In genomic region chr11:86715611-86716010, GRCh38 we compare ENCODE assay signal across 36 cellular contexts.
"Had no signal": no experiment of that assay in that cellular context is flagged by ENCODE, and none has a peak within 500 bp of the region (broad histone marks: within the 10 kb centered on the region; RNA-seq: fewer than 3 reads in every experiment).

No MANE protein-coding gene starts in this region.

- H3K27me3 ChIP-seq: adrenal gland, MG63, Peyer's patch, SJSA1 had no signal

- H3K4me3 Mint-ChIP-seq: activated CD8-positive, alpha-beta T cell treated with anti-CD3 and anti-CD28 coated beads, Interleukin-2, amount 10 ng/mL, durations not matched to agents 7 days and 5 days; activated T-cell treated with anti-CD3 and anti-CD28 coated beads, Interleukin-2, amount 50 U/mL, for 24 hours; brain had no signal

- ATAC-seq: activated CD8-positive, alpha-beta T cell treated with anti-CD3 and anti-CD28 coated beads, Interleukin-2, amount 10 ng/mL, durations not matched to agents 7 days and 5 days; activated naive CD4-positive, alpha-beta T cell treated with anti-CD3 and anti-CD28 coated beads, Interleukin-2, amount 50 U/mL, for 72 hours; PC-3 had no signal

- H3K4me3 ChIP-seq: adrenal gland, MG63, Peyer's patch, SJSA1 had no signal

- H3K9me3 Mint-ChIP-seq: activated T-helper 2 cell treated with anti-CD3 and anti-CD28 coated beads, Interferon-gamma antibody, Interleukin-2, Interleukin-4, amounts not matched to agents 10 μg/mL and 5 μg/mL and 100 μg/mL, durations not matched to agents 14 hours and 24 hours and 36 hours had no signal

- H3K27ac Mint-ChIP-seq: activated CD8-positive, alpha-beta T cell treated with anti-CD3 and anti-CD28 coated beads, Interleukin-2, amount 10 ng/mL, durations not matched to agents 7 days and 5 days; activated naive CD4-positive, alpha-beta T cell treated with anti-CD3 and anti-CD28 coated beads, Interleukin-2, amount 50 U/mL, for 72 hours; activated T-cell treated with anti-CD3 and anti-CD28 coated beads, Interleukin-2, amount 50 U/mL, for 24 hours; activated T-helper 2 cell treated with anti-CD3 and anti-CD28 coated beads, Interferon-gamma antibody, Interleukin-2, Interleukin-4, amounts not matched to agents 10 μg/mL and 5 μg/mL and 100 μg/mL, durations not matched to agents 14 hours and 24 hours and 36 hours; brain had no signal

- H3K36me3 Mint-ChIP-seq: brain had no signal

- H3K9me3 ChIP-seq: adrenal gland, MG63, Peyer's patch, SJSA1 had no signal

- H3K36me3 ChIP-seq: adrenal gland, MG63, Peyer's patch, SJSA1 had no signal

- DNase-seq: activated CD4-positive, alpha-beta T cell treated with anti-CD3 and anti-CD28 coated beads for 1 hour; activated CD4-positive, alpha-beta T cell treated with anti-CD3 and anti-CD28 coated beads for 48 hours; activated CD4-positive, alpha-beta T cell treated with anti-CD3 and anti-CD28 coated beads, Interleukin-2, amount 50 U/mL, for 48 hours; activated CD4-positive, CD25-positive, alpha-beta regulatory T cell; activated CD8-positive, alpha-beta T cell treated with anti-CD3 and anti-CD28 coated beads, Interleukin-2, amount 10 ng/mL, durations not matched to agents 7 days and 5 days; activated gamma-delta T cell; activated naive CD4-positive, alpha-beta T cell treated with Interleukin-2 at 50 U/mL for 16 hours; activated T-cell treated with anti-CD3 and anti-CD28 coated beads, Interleukin-2, amount 50 U/mL, for 24 hours; adrenal gland; caudate nucleus; cerebellar nuclear complex; MG63; NCI-H1048; NCI-H1105 treated with DMSO at 0.1 percent for 48 hours; NCI-H1436; NCI-H1694; NCI-H1930; NCI-H2081 treated with DMSO at 0.1 percent for 48 hours; NCI-H2171 treated with DMSO at 0.1 percent for 48 hours; NCI-H345; NCI-H524 treated with DMSO at 0.1 percent for 48 hours; NCI-H748 treated with DMSO at 0.1 percent for 48 hours; NK-92 treated with Interleukin-12 subunit alpha and Interleukin-12 subunit beta, amount 100 ng/mL, for 24 hours; PC-3; Peyer's patch; RPMI8226; SHP77 treated with DMSO at 0.1 percent for 48 hours; SW 1271; T-helper 1 cell; T-helper 2 cell; T-helper 9 cell had no signal

- H3K4me1 Mint-ChIP-seq: brain had no signal

- H3K27ac ChIP-seq: adrenal gland, Peyer's patch, SJSA1, VCaP had no signal

- H3K4me1 ChIP-seq: adrenal gland, Peyer's patch had no signal
